ENCODE assay signal across 10 cellular contexts in genomic region chr1:59446257-59446901, GRCh38.
DNase-seq lines count a peak whose midpoint lies in the region; ATAC-seq, FAIRE-seq and TF ChIP-seq lines count a peak whose summit lies in the region.
"Had no signal": no experiment of that assay in that cellular context is flagged by ENCODE, and none has a peak within 500 bp of the region (broad histone marks: within the 10 kb centered on the region; RNA-seq: fewer than 3 reads in every experiment).

No MANE protein-coding gene starts in this region.

- H3K27me3 ChIP-seq in H7 (ENCODE audit: control insufficient read depth, insufficient read depth, low read length), result no peaks in the 10 kb centered on the region
- no peaks in the 10 kb centered on the region for H3K27me3 ChIP-seq in ascending aorta

- peaks cover 8% of the 10 kb centered on the region for H3K4me1 Mint-ChIP-seq in stimulated activated effector memory CD8-positive, alpha-beta T cell treated with anti-CD3 and anti-CD28 coated beads, Interleukin-12 subunit alpha, Interleukin-12 subunit beta, amount 100 ng/mL, for 72 hours

- ATAC-seq in stimulated activated effector memory CD8-positive, alpha-beta T cell treated with anti-CD3 and anti-CD28 coated beads, Interleukin-12 subunit alpha, Interleukin-12 subunit beta, amount 100 ng/mL, for 72 hours, result no peak

- H3K4me3 Mint-ChIP-seq in stimulated activated effector memory CD8-positive, alpha-beta T cell treated with anti-CD3 and anti-CD28 coated beads, Interleukin-12 subunit alpha, Interleukin-12 subunit beta, amount 100 ng/mL, for 72 hours, result no peak overlapping the region
- H3K4me3 Mint-ChIP-seq: IgD-negative memory B cell had no signal

- H3K4me3 ChIP-seq in H7 (ENCODE audit: insufficient read depth, low read depth, low read length) (no peak overlapping the region), ascending aorta (no peak overlapping the region)

- H3K36me3 Mint-ChIP-seq in stimulated activated effector memory CD8-positive, alpha-beta T cell treated with anti-CD3 and anti-CD28 coated beads, Interleukin-12 subunit alpha, Interleukin-12 subunit beta, amount 100 ng/mL, for 72 hours, result no peaks in the 10 kb centered on the region

- intact Hi-C loops in ascending aorta (cut with DNase I), result loop anchor here (1.0 kb wide), 1 partner anchor 150 kb away; no protein-coding TSS in a partner anchor

- no peak for FAIRE-seq in GM12891 (lab: Jason Lieb, UNC)
- FAIRE-seq: H1 had no signal

- no peaks in the 10 kb centered on the region for H3K9me3 ChIP-seq in ascending aorta

- no peak for TF ChIP-seq POLR2A in GM12891 (IDR thresholded peaks at IDR 0.05; ENCODE audit: low read depth, low read length)

- H3K27ac Mint-ChIP-seq in stimulated activated effector memory CD8-positive, alpha-beta T cell treated with anti-CD3 and anti-CD28 coated beads, Interleukin-12 subunit alpha, Interleukin-12 subunit beta, amount 100 ng/mL, for 72 hours, result peak overlapping the region; percentile 59
- H3K27ac Mint-ChIP-seq: IgD-negative memory B cell had no signal

- H3K4me1 ChIP-seq in ascending aorta, result peaks cover 11 to 30% of the 10 kb centered on the region in 2 donors

- peak overlapping the region; percentile 68 to 76 for H3K27ac ChIP-seq in ascending aorta

- no peak for TF ChIP-seq CTCF in ascending aorta (IDR thresholded peaks at IDR 0.05)

- H3K9me3 Mint-ChIP-seq in stimulated activated effector memory CD8-positive, alpha-beta T cell treated with anti-CD3 and anti-CD28 coated beads, Interleukin-12 subunit alpha, Interleukin-12 subunit beta, amount 100 ng/mL, for 72 hours, result no peaks in the 10 kb centered on the region
- H3K9me3 Mint-ChIP-seq: IgD-negative memory B cell had no signal

- H3K36me3 ChIP-seq in H7 (replicated peaks; ENCODE audit: control insufficient read depth, insufficient read depth, low read length) (no peaks in the 10 kb centered on the region), ascending aorta (no peaks in the 10 kb centered on the region)

- peak; percentile 6 for DNase-seq in H7
- DNase-seq in ascending aorta (ENCODE audit: low spot score in 2 of 2), result no peak
- DNase-seq in iris pigment epithelial cell (ENCODE audit: low read depth), result peak; percentile 77
- no peak for DNase-seq in stimulated activated effector memory CD8-positive, alpha-beta T cell treated with anti-CD3 and anti-CD28 coated beads, Interleukin-12 subunit alpha, Interleukin-12 subunit beta, amount 100 ng/mL, for 72 hours (ENCODE audit: low spot score in 2 of 2)
- DNase-seq in NOMO-1 (lab: John Stamatoyannopoulos, UW; ENCODE audit: unreplicated experiment in 2 of 2), result no peak
- no peak for DNase-seq in activated CD8-positive, alpha-beta memory T cell treated with anti-CD3 and anti-CD28 coated beads for 24 hours
- DNase-seq in GM12891 (ENCODE audit: insufficient read length, low spot score), result no peak
- DNase-seq in activated effector memory CD4-positive, alpha-beta T cell treated with Interleukin-2 at 50 U/mL for 16 hours, result no peak

TF ChIP-seq in GM12891, 5 proteins besides CTCF, POLR2A, EP300 and RAD21:
- TF ChIP-seq TAF1 (IDR thresholded peaks at IDR 0.05; ENCODE audit: low read depth, low read length) (no peak), POU2F2 (IDR thresholded peaks at IDR 0.05; ENCODE audit: low read depth, low read length) (no peak), PAX5 (IDR thresholded peaks at IDR 0.05; ENCODE audit: insufficient read depth, low read length, severe bottlenecking) (no peak), SPI1 (IDR thresholded peaks at IDR 0.05; ENCODE audit: low read depth, low read length) (no peak), POLR2AphosphoS5 (IDR thresholded peaks at IDR 0.05; ENCODE audit: low read depth, low read length) (no peak)

Comparison
In these comparisons a context has a peak if more than half of its experiments do, and no peak if none do; other contexts are left out.
1. DNase-seq: peak in H7 (single experiment) and iris pigment epithelial cell (single experiment); none in ascending aorta (0 of 2), stimulated activated effector memory CD8-positive, alpha-beta T cell treated with anti-CD3 and anti-CD28 coated beads, Interleukin-12 subunit alpha, Interleukin-12 subunit beta, amount 100 ng/mL, for 72 hours (0 of 2), NOMO-1 (0 of 2), activated CD8-positive, alpha-beta memory T cell treated with anti-CD3 and anti-CD28 coated beads for 24 hours (single experiment), GM12891 (single experiment) and activated effector memory CD4-positive, alpha-beta T cell treated with Interleukin-2 at 50 U/mL for 16 hours (single experiment).